In genomic region chr15:60346077-60346476, GRCh38 we compare ENCODE assay signal across 22 cellular contexts.
"Had no signal": no experiment of that assay in that cellular context is flagged by ENCODE, and none has a peak within 500 bp of the region (broad histone marks: within the 10 kb centered on the region; RNA-seq: fewer than 3 reads in every experiment).

No MANE protein-coding gene starts in this region.

- H3K27ac ChIP-seq: esophagus muscularis mucosa, heart right ventricle, pancreas, sigmoid colon, spleen, tibial nerve, vagina had no signal

- H3K9me3 ChIP-seq: esophagus muscularis mucosa, heart right ventricle, pancreas, sigmoid colon, SK-N-SH, spleen, tibial nerve, vagina had no signal

- H3K9me2 ChIP-seq: SK-N-SH had no signal

- H3K4me1 ChIP-seq: pancreas, sigmoid colon, spleen had no signal

- H3K4me2 ChIP-seq: SK-N-SH had no signal

- ATAC-seq: left ventricle myocardium superior; naive thymus-derived CD4-positive, alpha-beta T cell; pancreas had no signal

- H3K9ac ChIP-seq: SK-N-SH had no signal

- DNase-seq: activated CD4-positive, alpha-beta T cell treated with anti-CD3 and anti-CD28 coated beads, Interleukin-2, amount 50 U/mL, for 1 hour; activated CD4-positive, CD25-positive, alpha-beta regulatory T cell treated with anti-CD3 and anti-CD28 coated beads, Interleukin-2, amount 50 U/mL, for 72 hours; activated CD8-positive, alpha-beta memory T cell treated with anti-CD3 and anti-CD28 coated beads, Interleukin-2, amount 50 U/mL, for 48 hours; activated effector memory CD4-positive, alpha-beta T cell treated with Interleukin-2 at 50 U/mL for 16 hours; activated naive CD4-positive, alpha-beta T cell treated with anti-CD3 and anti-CD28 coated beads, Interleukin-2, amount 10 ng/mL, durations not matched to agents 7 days and 5 days; activated T-cell treated with anti-CD3 and anti-CD28 coated beads, Interleukin-2, amount 50 U/mL, for 48 hours; central memory CD4-positive, alpha-beta T cell; heart right ventricle; kidney glomerular epithelial cell; left ventricle myocardium superior; naive thymus-derived CD4-positive, alpha-beta T cell; pancreas; sigmoid colon; SK-N-SH; spleen; stimulated activated naive CD4-positive, alpha-beta T cell treated with Interleukin-2 at 50 U/mL for 16 hours; substantia nigra; T1000 had no signal

- H3K27me3 ChIP-seq: esophagus muscularis mucosa, heart right ventricle, pancreas, sigmoid colon, spleen, tibial nerve, vagina had no signal

- H3K4me3 ChIP-seq: coronary artery, esophagus muscularis mucosa, heart right ventricle, pancreas, sigmoid colon, spleen, tibial nerve, vagina had no signal
